In the genomic region with DNA sequence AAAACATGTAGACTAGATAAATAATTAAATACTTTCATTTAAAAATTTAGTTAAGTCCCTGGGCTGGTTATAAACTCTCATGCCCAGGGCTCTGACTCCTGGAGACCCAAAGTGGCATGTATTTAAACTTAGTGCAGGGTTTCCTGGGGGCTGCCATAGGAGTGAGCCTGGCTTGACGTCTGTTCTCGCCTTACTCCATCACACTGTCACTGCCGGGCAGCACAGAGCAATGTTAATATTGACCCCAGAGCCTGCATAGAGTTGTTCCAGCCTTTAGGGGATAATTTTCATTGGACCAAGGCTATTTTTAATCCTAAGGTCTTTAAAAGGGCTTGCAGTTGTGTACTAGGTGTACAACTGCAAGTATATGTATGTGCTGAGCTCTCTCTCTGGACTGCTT, we compare ENCODE assay signal across 19 cellular contexts.
"Had no signal": no experiment of that assay in that cellular context is flagged by ENCODE, and none has a peak within 500 bp of the region (broad histone marks: within the 10 kb centered on the region; RNA-seq: fewer than 3 reads in every experiment).

No MANE protein-coding gene starts in this region.

- DNase-seq: KBM-7, MV-4-11, NCI-H1048, NCI-H1105, NCI-H1417, NCI-H1436 treated with DMSO at 0.1 percent for 48 hours, NCI-H1694, NCI-H187 treated with DMSO at 0.1 percent for 48 hours, NCI-H2029 treated with DMSO at 0.1 percent for 48 hours, NCI-H2171 treated with DMSO at 0.1 percent for 48 hours, NCI-H345, NCI-H446 treated with DMSO at 0.1 percent for 48 hours, NCI-H510A treated with DMSO at 0.1 percent for 48 hours, NCI-H526, NCI-H82, RPMI8226, SHP77, SK-N-SH had no signal

- FAIRE-seq: RCC 7860 had no signal
